Comparison of ENCODE assay signal across 10 cellular contexts in the genomic region with DNA sequence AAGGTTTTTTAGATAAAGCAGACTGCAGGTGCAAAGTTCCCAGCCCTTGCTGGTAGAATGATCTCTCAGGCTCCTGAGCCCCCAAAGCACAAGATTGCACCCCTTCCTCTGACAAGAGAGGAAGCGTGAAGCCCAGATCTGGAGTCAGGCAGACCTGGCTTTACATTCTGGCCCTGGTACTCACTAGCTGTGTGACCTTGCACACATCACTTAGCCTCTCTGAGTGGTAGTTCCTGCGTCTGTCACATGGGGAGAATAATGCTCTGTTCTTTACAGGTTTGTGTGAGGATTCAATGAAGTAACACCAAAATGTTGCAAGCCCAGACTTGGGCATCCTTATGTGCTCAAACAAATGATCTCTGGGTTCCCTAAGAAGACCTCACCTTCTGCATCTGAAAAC.
DNase-seq lines count a peak whose midpoint lies in the region; ATAC-seq, FAIRE-seq and TF ChIP-seq lines count a peak whose summit lies in the region.
"Had no signal": no experiment of that assay in that cellular context is flagged by ENCODE, and none has a peak within 500 bp of the region (broad histone marks: within the 10 kb centered on the region; RNA-seq: fewer than 3 reads in every experiment).

No MANE protein-coding gene starts in this region.

- no peaks in the 10 kb centered on the region for H3K9me3 Mint-ChIP-seq in astrocyte (ENCODE audit: unreplicated experiment)
- H3K9me3 Mint-ChIP-seq: activated CD4-positive, alpha-beta T cell treated with anti-CD3 and anti-CD28 coated beads, Interleukin-2, amount 10 ng/mL, durations not matched to agents 7 days and 5 days had no signal

- DNase-seq in astrocyte (ENCODE audit: low read depth) (no peak), mesendoderm (peak; percentile 45), thoracic aorta (ENCODE audit: low spot score) (no peak), H7 (no peak), NCI-H2029 treated with DMSO at 0.1 percent for 48 hours (lab: John Stamatoyannopoulos, UW) (no peak), dedifferentiated amniotic fluid mesenchymal stem cell (ENCODE audit: extremely low spot score) (no peak), HT-29 (ENCODE audit: low spot score) (no peak)
- DNase-seq: activated CD4-positive, alpha-beta T cell treated with anti-CD3 and anti-CD28 coated beads, Interleukin-2, amount 10 ng/mL, durations not matched to agents 7 days and 5 days; T-helper 2 cell had no signal

- FAIRE-seq in astrocyte (lab: Jason Lieb, UNC), result no peak

- no peak overlapping the region for H3K23ac ChIP-seq in mesendoderm (ENCODE audit: low read length)

- peak overlapping the region; percentile 81 for H3K4me2 ChIP-seq in astrocyte (ENCODE audit: low read length)
- H3K4me2 ChIP-seq in mesendoderm (ENCODE audit: low read length), result no peak overlapping the region

- no peaks in the 10 kb centered on the region for H3K36me3 ChIP-seq in HUES6 (ENCODE audit: control insufficient read depth, insufficient read depth, low read length)
- no peaks in the 10 kb centered on the region for H3K36me3 ChIP-seq in astrocyte (ENCODE audit: insufficient read depth, low read length)
- no peaks in the 10 kb centered on the region for H3K36me3 ChIP-seq in mesendoderm (ENCODE audit: control insufficient read depth, insufficient read depth, low read length)
- no peaks in the 10 kb centered on the region for H3K36me3 ChIP-seq in thoracic aorta
- H3K36me3 ChIP-seq in H7 (replicated peaks; ENCODE audit: control insufficient read depth, insufficient read depth, low read length), result no peaks in the 10 kb centered on the region

- H4K20me1 ChIP-seq in astrocyte (ENCODE audit: insufficient read depth, low read length), result no peaks in the 10 kb centered on the region

- H3K4me1 ChIP-seq in HUES6 (ENCODE audit: control insufficient read depth, insufficient read depth, low read length) (peaks cover 21% of the 10 kb centered on the region), astrocyte (ENCODE audit: insufficient read depth, low read length) (peaks cover 20% of the 10 kb centered on the region), mesendoderm (ENCODE audit: control insufficient read depth, low read depth, low read length) (peaks cover 6% of the 10 kb centered on the region), thoracic aorta (ENCODE audit: control insufficient read depth in 1 of 2, low read depth in 2 of 2) (peaks cover 33 to 67% of the 10 kb centered on the region in 2 donors)

- H3K4me3 Mint-ChIP-seq in astrocyte (ENCODE audit: unreplicated experiment), result peak overlapping the region; percentile 76
- H3K4me3 Mint-ChIP-seq: activated CD4-positive, alpha-beta T cell treated with anti-CD3 and anti-CD28 coated beads, Interleukin-2, amount 10 ng/mL, durations not matched to agents 7 days and 5 days had no signal

- H3K27me3 ChIP-seq in HUES6 (ENCODE audit: control insufficient read depth, insufficient read depth, low read length) (peaks cover 30% of the 10 kb centered on the region), astrocyte (ENCODE audit: insufficient read depth, low read length) (no peaks in the 10 kb centered on the region), mesendoderm (ENCODE audit: insufficient read depth, low read length, poor library complexity) (no peaks in the 10 kb centered on the region), thoracic aorta (replicated peaks; ENCODE audit: insufficient read depth) (no peaks in the 10 kb centered on the region), H7 (ENCODE audit: control insufficient read depth, insufficient read depth, low read length) (peaks cover 21% of the 10 kb centered on the region)

- H3K79me1 ChIP-seq in mesendoderm (ENCODE audit: low read length), result no peaks in the 10 kb centered on the region

- H3K4me3 ChIP-seq in HUES6 (ENCODE audit: low read depth, low read length) (no peak overlapping the region), astrocyte (ENCODE audit: insufficient read depth, low read depth, low read length) (no peak overlapping the region), mesendoderm (ENCODE audit: low read length) (no peak overlapping the region), thoracic aorta (peak overlapping the region; percentile 64), H7 (ENCODE audit: insufficient read depth, low read depth, low read length) (no peak overlapping the region)

- no peak overlapping the region for H2BK120ac ChIP-seq in mesendoderm (ENCODE audit: low read depth, low read length)

- H2BK15ac ChIP-seq in mesendoderm (replicated peaks; ENCODE audit: low read depth), result no peak overlapping the region

- no CpG with 5 or more reads among the region's 2 CpGs for WGBS in mesendoderm (ENCODE audit: extremely low coverage, insufficient coverage, low lambda C conversion rate)

- H2AFZ ChIP-seq in astrocyte (ENCODE audit: low read depth, low read length), result no peak overlapping the region

- H2AK5ac ChIP-seq in mesendoderm (ENCODE audit: low read length), result peak overlapping the region; percentile 49

- ATAC-seq in thoracic aorta (ENCODE audit: insufficient number of reproducible peaks, low FRiP score, low read depth), result no peak

- H3K18ac ChIP-seq in mesendoderm (ENCODE audit: low read length), result peak overlapping the region; percentile 20

- H4K8ac ChIP-seq in mesendoderm (ENCODE audit: low read depth, low read length), result no peak overlapping the region

- peaks cover 24% of the 10 kb centered on the region for H3K4me1 Mint-ChIP-seq in astrocyte (ENCODE audit: low read depth, unreplicated experiment)

- H3K79me2 ChIP-seq in astrocyte (ENCODE audit: insufficient read depth, low read length) (peaks cover 32% of the 10 kb centered on the region), mesendoderm (ENCODE audit: control insufficient read depth, insufficient read depth, low read length) (no peaks in the 10 kb centered on the region)

- peaks cover 6% of the 10 kb centered on the region for H3K36me3 Mint-ChIP-seq in astrocyte (ENCODE audit: low read depth, unreplicated experiment)

- TF ChIP-seq CTCF in astrocyte (IDR thresholded peaks at IDR 0.05; ENCODE audit: insufficient read depth, low read depth, low read length) (no peak), thoracic aorta (IDR thresholded peaks at IDR 0.05) (no peak)

- H4K5ac ChIP-seq in mesendoderm (ENCODE audit: low read length), result no peak overlapping the region

- H3K27me3 Mint-ChIP-seq in astrocyte (ENCODE audit: low read depth, unreplicated experiment), result peaks cover 10% of the 10 kb centered on the region

- peak overlapping the region; percentile 90 for H3K27ac Mint-ChIP-seq in astrocyte (ENCODE audit: unreplicated experiment)
- H3K27ac Mint-ChIP-seq: activated CD4-positive, alpha-beta T cell treated with anti-CD3 and anti-CD28 coated beads, Interleukin-2, amount 10 ng/mL, durations not matched to agents 7 days and 5 days had no signal

- H3K27ac ChIP-seq in HUES6 (ENCODE audit: low read depth, low read length), result no peak overlapping the region
- no peak overlapping the region for H3K27ac ChIP-seq in astrocyte (ENCODE audit: low read depth, low read length)
- H3K27ac ChIP-seq in mesendoderm (ENCODE audit: low read depth, low read length), result peak overlapping the region; percentile 54
- peak overlapping the region; percentile 89 to 97 for H3K27ac ChIP-seq in thoracic aorta

- peak overlapping the region; percentile 39 for H2BK5ac ChIP-seq in mesendoderm (ENCODE audit: low read length)

- peak overlapping the region; percentile 53 for H3K56ac ChIP-seq in mesendoderm (ENCODE audit: low read length)

- no peak overlapping the region for H3K4ac ChIP-seq in mesendoderm (ENCODE audit: low read depth, low read length)

- H3K9me3 ChIP-seq in HUES6 (ENCODE audit: control insufficient read depth, insufficient read depth, low read depth, low read length) (no peaks in the 10 kb centered on the region), astrocyte (ENCODE audit: insufficient read depth, low read depth, low read length) (no peaks in the 10 kb centered on the region), thoracic aorta (no peaks in the 10 kb centered on the region)

- H3K9ac ChIP-seq in HUES6 (ENCODE audit: low read length) (peak overlapping the region; percentile 55), astrocyte (ENCODE audit: low read length) (peak overlapping the region; percentile 85), mesendoderm (ENCODE audit: low read length) (peak overlapping the region; percentile 12)

Comparison
In these comparisons a context has a peak if more than half of its experiments do, and no peak if none do; other contexts are left out.
1. H3K27ac ChIP-seq: peak in mesendoderm (single experiment) and thoracic aorta (2 of 2); none in HUES6 (single experiment) and astrocyte (single experiment).
2. H3K9ac ChIP-seq: peak in every context shown above with its lines; median percentile 85 in astrocyte; 55 in HUES6; 12 in mesendoderm.